In genomic region chr17:41537990-41538389, GRCh38 we compare ENCODE assay signal across 25 cellular contexts. TPM values are rescaled to one million over a fixed set of nuclear protein-coding genes. Genes with fewer than 3 reads are reported as not detected.
A peak's percentile ranks its signal among the peaks of the same experiment; 100 is the strongest.
DNase-seq lines count a peak whose midpoint lies in the region; ATAC-seq, FAIRE-seq and TF ChIP-seq lines count a peak whose summit lies in the region.
"Had no signal": no experiment of that assay in that cellular context is flagged by ENCODE, and none has a peak within 500 bp of the region (broad histone marks: within the 10 kb centered on the region; RNA-seq: fewer than 3 reads in every experiment).

No MANE protein-coding gene starts in this region.

- H3K9me3 Mint-ChIP-seq in chondrocyte (ENCODE audit: low read depth) = no peaks in the 10 kb centered on the region
- H3K9me3 Mint-ChIP-seq: activated CD4-positive, alpha-beta T cell treated with anti-CD3 and anti-CD28 coated beads, Interleukin-2, amount 10 ng/mL, durations not matched to agents 7 days and 5 days had no signal

- no peaks in the 10 kb centered on the region for H3K36me3 Mint-ChIP-seq in chondrocyte (ENCODE audit: low read depth)

- H3K27me3 Mint-ChIP-seq in chondrocyte (ENCODE audit: low read depth) = peaks cover 3% of the 10 kb centered on the region

- H3K27ac ChIP-seq in PC-3 (ENCODE audit: low read length) (peak overlapping the region; percentile 41), keratinocyte (ENCODE audit: control insufficient read depth, insufficient read depth, low read length) (peak overlapping the region; percentile 50), aorta (ENCODE audit: low read depth in 1 of 2, low read length in 2 of 2) (no peak overlapping the region), osteoblast (ENCODE audit: low read depth, low read length) (no peak overlapping the region)
- H3K27ac ChIP-seq: gastrocnemius medialis, Peyer's patch, sigmoid colon, vagina had no signal

- H3F3A ChIP-seq in PC-3 (ENCODE audit: low read length, unreplicated experiment) = no peaks in the 10 kb centered on the region

- DNase-seq in PC-3 = no peak
- peak; percentile 58 for DNase-seq in chondrocyte (ENCODE audit: low spot score)
- no peak for DNase-seq in keratinocyte (ENCODE audit: low read depth, low spot score)
- DNase-seq in aorta = peak; percentile 17 to 36
- no peak for DNase-seq in osteoblast (ENCODE audit: insufficient read length, low spot score, missing footprints)
- DNase-seq: activated CD4-positive, alpha-beta T cell treated with anti-CD3 and anti-CD28 coated beads, Interleukin-2, amount 10 ng/mL, durations not matched to agents 7 days and 5 days; activated CD8-positive, alpha-beta memory T cell treated with anti-CD3 and anti-CD28 coated beads, Interleukin-2, amount 50 U/mL, for 48 hours; activated gamma-delta T cell; amygdala; gastrocnemius medialis; GDM1; NCI-H1417 treated with DMSO at 0.1 percent for 48 hours; NCI-H2171 treated with DMSO at 0.1 percent for 48 hours; NCI-H82; Peyer's patch; sigmoid colon had no signal

- H3K4me2 ChIP-seq in PC-3 (ENCODE audit: low read length) = peak overlapping the region; percentile 33; the same call in 1 of the 2 replicates
- peak overlapping the region; percentile 55 for H3K4me2 ChIP-seq in keratinocyte (ENCODE audit: control insufficient read depth, extremely low read depth, insufficient read depth, low read depth, low read length)
- no peak overlapping the region for H3K4me2 ChIP-seq in osteoblast (ENCODE audit: insufficient read depth, low read length)

- peak; percentile 46 for FAIRE-seq in keratinocyte (lab: Jason Lieb, UNC)
- FAIRE-seq: D721Med, GM12891 had no signal

- peaks cover 68% of the 10 kb centered on the region for H3K4me1 ChIP-seq in PC-3 (ENCODE audit: insufficient read depth, low read length)
- peaks cover 55% of the 10 kb centered on the region for H3K4me1 ChIP-seq in keratinocyte (ENCODE audit: control insufficient read depth, extremely low read depth, insufficient read depth, low read length)
- H3K4me1 ChIP-seq in aorta (ENCODE audit: control insufficient read depth in 1 of 2, insufficient read depth in 2 of 2, low read length in 2 of 2) = no peaks in the 10 kb centered on the region
- H3K4me1 ChIP-seq in osteoblast (ENCODE audit: insufficient read depth, low read length) = peaks cover 19% of the 10 kb centered on the region
- H3K4me1 ChIP-seq: gastrocnemius medialis, sigmoid colon had no signal

- intact Hi-C loops in PC-3 (cut with micrococcal nuclease) = no loop called here
- intact Hi-C loops in aorta (cut with DNase I) = no loop called here

- dilution Hi-C loops in keratinocyte (cut with MboI; ENCODE audit: extremely low pct_ligation_motif_present, low sequenced_read_pairs) = no loop called here

- H3K27me3 ChIP-seq in PC-3 (ENCODE audit: low read length) (no peaks in the 10 kb centered on the region), keratinocyte (ENCODE audit: control insufficient read depth, extremely low read depth, insufficient read depth, low read length) (no peaks in the 10 kb centered on the region), aorta (ENCODE audit: control insufficient read depth in 1 of 2, insufficient read depth in 2 of 2, low read length in 1 of 2) (no peaks in the 10 kb centered on the region), osteoblast (ENCODE audit: insufficient read depth, low read length) (no peaks in the 10 kb centered on the region)
- H3K27me3 ChIP-seq: gastrocnemius medialis, Peyer's patch, vagina had no signal

- H3K4me1 Mint-ChIP-seq in chondrocyte (ENCODE audit: low read depth) = peaks cover 12% of the 10 kb centered on the region
- H3K4me1 Mint-ChIP-seq: activated CD4-positive, alpha-beta T cell treated with anti-CD3 and anti-CD28 coated beads, Interleukin-2, amount 10 ng/mL, durations not matched to agents 7 days and 5 days had no signal

- no peak overlapping the region for H3K4me3 ChIP-seq in PC-3 (ENCODE audit: low read length)
- no peak overlapping the region for H3K4me3 ChIP-seq in keratinocyte (ENCODE audit: control insufficient read depth in 2 of 3, extremely low read depth in 1 of 3, insufficient read depth in 2 of 3, low read depth in 1 of 3, low read length in 3 of 3)
- no peak overlapping the region for H3K4me3 ChIP-seq in aorta (ENCODE audit: low read length in 2 of 2)
- no peak overlapping the region for H3K4me3 ChIP-seq in osteoblast (ENCODE audit: insufficient read depth, low read length)
- H3K4me3 ChIP-seq: gastrocnemius medialis, Peyer's patch, sigmoid colon, vagina had no signal

- CTCF ChIA-PET in PC-3 (lab: Charles Lee) = no interaction called here

- BruUV-seq in PC-3 (replicated peaks; lab: Mats Ljungman, UMichigan) = no TSS peak

- WGBS in aorta, 2 donors = 88 to 98% methylated on average over 9 of the region's 9 CpGs

- no peak overlapping the region for H3K9ac ChIP-seq in PC-3 (ENCODE audit: low read length)
- H3K9ac ChIP-seq in keratinocyte (ENCODE audit: control insufficient read depth, extremely low read depth, insufficient read depth, low read length) = peak overlapping the region; percentile 18

- H3K27ac Mint-ChIP-seq in chondrocyte (ENCODE audit: unreplicated experiment) = peak overlapping the region; percentile 77
- H3K27ac Mint-ChIP-seq: activated CD4-positive, alpha-beta T cell treated with anti-CD3 and anti-CD28 coated beads, Interleukin-2, amount 10 ng/mL, durations not matched to agents 7 days and 5 days had no signal

- H3K79me2 ChIP-seq in PC-3 (ENCODE audit: low read length) (0 out of 2 replicates have a peak, but pooled peaks cover 5% of the 10 kb centered on the region), keratinocyte (ENCODE audit: control insufficient read depth, insufficient read depth, low read length) (no peaks in the 10 kb centered on the region), osteoblast (ENCODE audit: insufficient read depth, low read length) (no peaks in the 10 kb centered on the region)

- H3K4me3 Mint-ChIP-seq in chondrocyte (ENCODE audit: unreplicated experiment) = no peak overlapping the region
- H3K4me3 Mint-ChIP-seq: activated CD4-positive, alpha-beta T cell treated with anti-CD3 and anti-CD28 coated beads, Interleukin-2, amount 10 ng/mL, durations not matched to agents 7 days and 5 days had no signal

- H3K36me3 ChIP-seq in PC-3 (ENCODE audit: low read depth, low read length) = no peaks in the 10 kb centered on the region
- no peaks in the 10 kb centered on the region for H3K36me3 ChIP-seq in keratinocyte (ENCODE audit: control insufficient read depth in 2 of 2, extremely low read depth in 1 of 2, insufficient read depth in 2 of 2, low read length in 2 of 2)
- H3K36me3 ChIP-seq in aorta (ENCODE audit: control insufficient read depth in 1 of 2, insufficient read depth in 2 of 2, low read length in 1 of 2) = no peaks in the 10 kb centered on the region
- H3K36me3 ChIP-seq in osteoblast (ENCODE audit: insufficient read depth, low read length) = no peaks in the 10 kb centered on the region
- H3K36me3 ChIP-seq: gastrocnemius medialis, Peyer's patch, sigmoid colon, vagina had no signal

- POLR2A ChIA-PET in PC-3 (lab: Charles Lee; ENCODE audit: unreplicated experiment) = no interaction called here

- TF ChIP-seq CTCF in PC-3 (conservative IDR thresholded peaks at IDR 0.05; ENCODE audit: low read depth, low read length) = no peak
- TF ChIP-seq CTCF in chondrocyte (IDR thresholded peaks at IDR 0.05) = no peak
- TF ChIP-seq CTCF in keratinocyte (optimal IDR thresholded peaks at IDR 0.05 in 1 of 3, IDR thresholded peaks at IDR 0.05 in 1 of 3, conservative IDR thresholded peaks at IDR 0.05 in 1 of 3; ENCODE audit: extremely low read depth in 1 of 3, insufficient read depth in 2 of 3, low read length in 3 of 3) = no peak
- TF ChIP-seq CTCF in osteoblast (IDR thresholded peaks at IDR 0.05; ENCODE audit: extremely low read depth, low read depth, low read length) = no peak

- H3K9me2 ChIP-seq in PC-3 (replicated peaks; ENCODE audit: low read length) = no peaks in the 10 kb centered on the region

- ATAC-seq in PC-3 (no peak), aorta (ENCODE audit: low FRiP score) (no peak), GM21619 (IDR thresholded peaks at IDR 0.05; ENCODE audit: unreplicated experiment) (no peak)
- ATAC-seq in activated CD4-positive, CD25-positive, alpha-beta regulatory T cell treated with anti-CD3 and anti-CD28 coated beads, Interleukin-2, amount 50 U/mL, for 24 hours = no peak
- ATAC-seq: gastrocnemius medialis, left lobe of liver had no signal

- H3K9me3 ChIP-seq in PC-3 (ENCODE audit: low read length) = no peaks in the 10 kb centered on the region
- no peaks in the 10 kb centered on the region for H3K9me3 ChIP-seq in keratinocyte (ENCODE audit: control insufficient read depth, low read depth, low read length)
- H3K9me3 ChIP-seq in aorta (ENCODE audit: control insufficient read depth, low read length) = no peaks in the 10 kb centered on the region
- H3K9me3 ChIP-seq in osteoblast (ENCODE audit: low read depth, low read length) = no peaks in the 10 kb centered on the region
- H3K9me3 ChIP-seq: gastrocnemius medialis, Peyer's patch, sigmoid colon, vagina had no signal

- H3K9me1 ChIP-seq in keratinocyte (ENCODE audit: control insufficient read depth, extremely low read depth, insufficient read depth, low read length) = no peaks in the 10 kb centered on the region

- H4K20me1 ChIP-seq in PC-3 (ENCODE audit: low read length) (no peaks in the 10 kb centered on the region), keratinocyte (ENCODE audit: control insufficient read depth, extremely low read depth, insufficient read depth, low read length) (no peaks in the 10 kb centered on the region), osteoblast (ENCODE audit: insufficient read depth, low read length) (no peaks in the 10 kb centered on the region)

- no peak overlapping the region for H2AFZ ChIP-seq in PC-3 (ENCODE audit: low read length)
- no peak overlapping the region for H2AFZ ChIP-seq in keratinocyte (ENCODE audit: control insufficient read depth, low read length)
- no peak overlapping the region for H2AFZ ChIP-seq in osteoblast (ENCODE audit: low read length)

RNA-seq across cellular contexts. Expression of gene KRT19, which starts 9.9 kb away (rescaled TPM):
- total RNA-seq in PC-3 (2014; rRNA removed) = 2,299 and 2,451 TPM in 2 replicates
- 1.3 to 1.7 TPM in 2 of 3 replicates, not detected in the other for total RNA-seq in chondrocyte
- 29.7 to 60.4 TPM (median 35.5 TPM) in 3 replicates for polyA plus RNA-seq in keratinocyte
- polyA plus RNA-seq in keratinocyte (2011; ENCODE audit: low read depth) = 8.6 TPM
- 22.7 and 31.3 TPM in 2 replicates for polyA plus RNA-seq in keratinocyte (2011; cell fraction: cytosol; rRNA removed)
- 39.4 and 46.1 TPM in 2 replicates for polyA plus RNA-seq in keratinocyte (2011; cell fraction: nucleus; rRNA removed)
- 4.1 and 67.7 TPM in 2 replicates for polyA plus RNA-seq in keratinocyte (2012; ENCODE audit: low replicate concordance)
- 27.5 to 67.0 TPM (median 34.9 TPM) in 3 replicates for polyA minus RNA-seq in keratinocyte
- 44.3 TPM for polyA minus RNA-seq in keratinocyte (2011; cell fraction: cytosol; rRNA and poly(A)+ RNA removed)
- polyA minus RNA-seq in keratinocyte (2011; cell fraction: nucleus; rRNA and poly(A)+ RNA removed) = 14.4 and 24.6 TPM in 2 replicates
- total RNA-seq in aorta = 1 to 10 TPM; 1.3 to 5.7 TPM
- 100 to 1,000 TPM in 1 of 2 donors, 1 to 10 TPM in 1; 3.1 to 135 TPM for polyA plus RNA-seq in aorta
- total RNA-seq in osteoblast = 68.8 and 69.0 TPM in 2 replicates
- total RNA-seq: activated CD4-positive, alpha-beta T cell treated with anti-CD3 and anti-CD28 coated beads, Interleukin-2, amount 10 ng/mL, durations not matched to agents 7 days and 5 days had no signal

RNA-seq across cellular contexts. Expression of gene KRT15, which starts 19.3 kb away (rescaled TPM):
- 121 and 144 TPM in 2 replicates for total RNA-seq in PC-3 (2014; rRNA removed)
- total RNA-seq in chondrocyte = not detected in 3 replicates
- polyA plus RNA-seq in keratinocyte = 505 to 838 TPM (median 729 TPM) in 3 replicates
- polyA plus RNA-seq in keratinocyte (2011; ENCODE audit: low read depth) = 432 TPM
- polyA plus RNA-seq in keratinocyte (2011; cell fraction: cytosol; rRNA removed) = 289 and 341 TPM in 2 replicates
- polyA plus RNA-seq in keratinocyte (2011; cell fraction: nucleus; rRNA removed) = 596 and 717 TPM in 2 replicates
- 349 and 756 TPM in 2 replicates for polyA plus RNA-seq in keratinocyte (2012; ENCODE audit: low replicate concordance)
- polyA minus RNA-seq in keratinocyte = 290 to 313 TPM (median 304 TPM) in 3 replicates
- polyA minus RNA-seq in keratinocyte (2011; cell fraction: cytosol; rRNA and poly(A)+ RNA removed) = 129 TPM
- 90.1 and 93.1 TPM in 2 replicates for polyA minus RNA-seq in keratinocyte (2011; cell fraction: nucleus; rRNA and poly(A)+ RNA removed)
- not detected for total RNA-seq in aorta
- polyA plus RNA-seq in aorta = 1 to 10 TPM in 1 of 2 donors, under 1 TPM in 1; 0.56 to 1.9 TPM
- 0.59 and 0.72 TPM in 2 replicates for total RNA-seq in osteoblast
- total RNA-seq: activated CD4-positive, alpha-beta T cell treated with anti-CD3 and anti-CD28 coated beads, Interleukin-2, amount 10 ng/mL, durations not matched to agents 7 days and 5 days; cerebellum; gastrocnemius medialis; sigmoid colon had no signal

RNA-seq across cellular contexts. Expression of gene KRT13, which starts 32.6 kb away (rescaled TPM):
- total RNA-seq in PC-3 (2014; rRNA removed) = 1.4 TPM in 2 replicates
- total RNA-seq in chondrocyte = not detected in 3 replicates
- 15.2 to 46.6 TPM (median 24.0 TPM) in 3 replicates for polyA plus RNA-seq in keratinocyte
- polyA plus RNA-seq in keratinocyte (2011; ENCODE audit: low read depth) = 4.2 TPM
- 38.3 and 41.9 TPM in 2 replicates for polyA plus RNA-seq in keratinocyte (2011; cell fraction: cytosol; rRNA removed)
- 84.8 and 170 TPM in 2 replicates for polyA plus RNA-seq in keratinocyte (2011; cell fraction: nucleus; rRNA removed)
- polyA plus RNA-seq in keratinocyte (2012; ENCODE audit: low replicate concordance) = 5.4 and 12.9 TPM in 2 replicates
- 20.5 to 41.8 TPM (median 22.2 TPM) in 3 replicates for polyA minus RNA-seq in keratinocyte
- 23.6 TPM for polyA minus RNA-seq in keratinocyte (2011; cell fraction: cytosol; rRNA and poly(A)+ RNA removed)
- polyA minus RNA-seq in keratinocyte (2011; cell fraction: nucleus; rRNA and poly(A)+ RNA removed) = 32.3 and 50.6 TPM in 2 replicates
- total RNA-seq in aorta = not detected
- polyA plus RNA-seq in aorta = 10 to 100 TPM; 11.4 to 38.3 TPM
- not detected in 2 replicates for total RNA-seq in osteoblast
- total RNA-seq: activated CD4-positive, alpha-beta T cell treated with anti-CD3 and anti-CD28 coated beads, Interleukin-2, amount 10 ng/mL, durations not matched to agents 7 days and 5 days; gastrocnemius medialis; left lobe of liver had no signal

RNA-seq across cellular contexts. Expression of gene KRT9, which starts 33.9 kb away (rescaled TPM):
- 1.0 TPM in 1 of 2 replicates, not detected in the other for total RNA-seq in PC-3 (2014; rRNA removed)
- not detected in 3 replicates for total RNA-seq in chondrocyte
- 0.85 to 1.6 TPM (median 1.5 TPM) in 3 replicates for polyA plus RNA-seq in keratinocyte
- polyA plus RNA-seq in keratinocyte (2011; ENCODE audit: low read depth) = 1.0 TPM
- 1.4 and 1.7 TPM in 2 replicates for polyA plus RNA-seq in keratinocyte (2011; cell fraction: cytosol; rRNA removed)
- polyA plus RNA-seq in keratinocyte (2011; cell fraction: nucleus; rRNA removed) = 1.5 and 2.1 TPM in 2 replicates
- polyA plus RNA-seq in keratinocyte (2012; ENCODE audit: low replicate concordance) = 1.6 TPM in 2 replicates
- 0.10 to 0.74 TPM (median 0.43 TPM) in 3 replicates for polyA minus RNA-seq in keratinocyte
- not detected for polyA minus RNA-seq in keratinocyte (2011; cell fraction: cytosol; rRNA and poly(A)+ RNA removed)
- 0.32 and 0.93 TPM in 2 replicates for polyA minus RNA-seq in keratinocyte (2011; cell fraction: nucleus; rRNA and poly(A)+ RNA removed)
- total RNA-seq in aorta = not detected
- polyA plus RNA-seq in aorta = under 1 TPM in 1 of 2 donors, not detected in 1; 0.18 TPM
- total RNA-seq in osteoblast = not detected in 2 replicates
- total RNA-seq: activated CD4-positive, alpha-beta T cell treated with anti-CD3 and anti-CD28 coated beads, Interleukin-2, amount 10 ng/mL, durations not matched to agents 7 days and 5 days; cerebellum; gastrocnemius medialis; left lobe of liver; omental fat pad; Peyer's patch; sigmoid colon; vagina had no signal
- polyA plus RNA-seq: BJ, sigmoid colon had no signal

RNA-seq across cellular contexts. Expression of gene KRT36, which starts 48.3 kb away (rescaled TPM):
- not detected in 2 replicates for total RNA-seq in PC-3 (2014; rRNA removed)
- total RNA-seq in chondrocyte = not detected in 3 replicates
- polyA plus RNA-seq in keratinocyte = not detected in 3 replicates
- not detected for polyA plus RNA-seq in keratinocyte (2011; ENCODE audit: low read depth)
- not detected in 2 replicates for polyA plus RNA-seq in keratinocyte (2011; cell fraction: cytosol; rRNA removed)
- not detected in 2 replicates for polyA plus RNA-seq in keratinocyte (2011; cell fraction: nucleus; rRNA removed)
- polyA plus RNA-seq in keratinocyte (2012; ENCODE audit: low replicate concordance) = not detected in 2 replicates
- polyA minus RNA-seq in keratinocyte = not detected in 3 replicates
- polyA minus RNA-seq in keratinocyte (2011; cell fraction: cytosol; rRNA and poly(A)+ RNA removed) = not detected
- not detected in 2 replicates for polyA minus RNA-seq in keratinocyte (2011; cell fraction: nucleus; rRNA and poly(A)+ RNA removed)
- not detected for total RNA-seq in aorta
- under 1 TPM in 1 of 2 donors, not detected in 1; 0.50 TPM for polyA plus RNA-seq in aorta
- 0.36 TPM in 1 of 2 replicates, not detected in the other for total RNA-seq in osteoblast
- total RNA-seq: activated CD4-positive, alpha-beta T cell treated with anti-CD3 and anti-CD28 coated beads, Interleukin-2, amount 10 ng/mL, durations not matched to agents 7 days and 5 days; cerebellum; gastrocnemius medialis; left lobe of liver; omental fat pad; Peyer's patch; vagina had no signal

Comparison
In these comparisons a context has a peak if more than half of its experiments do, and no peak if none do; other contexts are left out.
1. DNase-seq: peak in chondrocyte (single experiment) and aorta (2 of 2); none in PC-3 (single experiment), keratinocyte (single experiment) and osteoblast (single experiment).
2. H3K27ac ChIP-seq: peak in PC-3 (single experiment) and keratinocyte (single experiment); none in aorta (0 of 2) and osteoblast (single experiment).
3. RNA of gene KRT19, which starts 9.9 kb away (total RNA-seq): 2,299 to 2,451 TPM in PC-3; 68.8 to 69.0 TPM in osteoblast, 1.3 to 5.7 TPM in aorta and 1.3 to 1.7 TPM in chondrocyte; every median in the first group is over 10 times any median in the second.
4. RNA of gene KRT15, which starts 19.3 kb away (total RNA-seq): 121 to 144 TPM in PC-3; 0.59 to 0.72 TPM in osteoblast, not detected in chondrocyte and not detected in aorta; every median in the first group is over 10 times any median in the second.